26 cellular contexts compared by ENCODE assay signal in genomic region chrX:77448170-77448569, GRCh38. TPM values are rescaled to one million over a fixed set of nuclear protein-coding genes. Genes with fewer than 3 reads are reported as not detected.
DNase-seq lines count a peak whose midpoint lies in the region; ATAC-seq and TF ChIP-seq lines count a peak whose summit lies in the region.
"Had no signal": no experiment of that assay in that cellular context is flagged by ENCODE, and none has a peak within 500 bp of the region (broad histone marks: within the 10 kb centered on the region; RNA-seq: fewer than 3 reads in every experiment).

No MANE protein-coding gene starts in this region.

- H3K27ac ChIP-seq in left ventricle myocardium inferior (replicated peaks) (no peak overlapping the region), coronary artery (peak overlapping the region in 1 of 2 donors; percentile 47), tibial artery (peak overlapping the region in 1 of 2 donors; percentile 39)
- H3K27ac ChIP-seq: A549, pancreas, SJSA1, upper lobe of right lung had no signal

- no peaks in the 10 kb centered on the region for H3K27me3 ChIP-seq in left ventricle myocardium inferior (ENCODE audit: low read depth)
- peaks cover 8% of the 10 kb centered on the region for H3K27me3 ChIP-seq in kidney epithelial cell (ENCODE audit: control insufficient read depth, insufficient read depth, low read length)
- no peaks in the 10 kb centered on the region for H3K27me3 ChIP-seq in tibial artery
- H3K27me3 ChIP-seq: SJSA1, upper lobe of right lung had no signal

- ATAC-seq in Right ventricle myocardium superior (ENCODE audit: poor library complexity) (no peak), HG03108 (IDR thresholded peaks at IDR 0.05; ENCODE audit: unreplicated experiment) (no peak)
- ATAC-seq: A549; effector memory CD8-positive, alpha-beta T cell; left lobe of liver had no signal

- H3K36me3 ChIP-seq in left ventricle myocardium inferior (no peaks in the 10 kb centered on the region), kidney epithelial cell (ENCODE audit: control insufficient read depth, insufficient read depth, low read length) (no peaks in the 10 kb centered on the region), tibial artery (no peaks in the 10 kb centered on the region)
- H3K36me3 ChIP-seq: pancreas, SJSA1, upper lobe of right lung had no signal

- TF ChIP-seq CTCF in left ventricle myocardium inferior (IDR thresholded peaks at IDR 0.05; ENCODE audit: borderline replicate concordance) = no peak
- TF ChIP-seq CTCF in coronary artery (IDR thresholded peaks at IDR 0.05) = no peak
- TF ChIP-seq CTCF in kidney epithelial cell (IDR thresholded peaks at IDR 0.05; ENCODE audit: insufficient read depth, low read length, poor library complexity, severe bottlenecking) = no peak
- TF ChIP-seq CTCF in tibial artery (IDR thresholded peaks at IDR 0.05) = no peak

- H3K4me3 ChIP-seq in left ventricle myocardium inferior (peak overlapping the region; percentile 61), coronary artery (peak overlapping the region; percentile 66), kidney epithelial cell (ENCODE audit: low read depth, low read length) (peak overlapping the region; percentile 5), tibial artery (peak overlapping the region; percentile 44 to 53)
- H3K4me3 ChIP-seq: A549, SJSA1 had no signal

- DNase-seq in left ventricle myocardium inferior = no peak
- DNase-seq in Right ventricle myocardium superior = no peak
- no peak for DNase-seq in coronary artery (ENCODE audit: low spot score)
- no peak for DNase-seq in kidney epithelial cell (ENCODE audit: low read depth)
- no peak for DNase-seq in tibial artery
- no peak for DNase-seq in iPS-NIHi11 (ENCODE audit: low spot score)
- no peak for DNase-seq in midbrain (lab: John Stamatoyannopoulos, UW)
- DNase-seq: activated CD8-positive, alpha-beta memory T cell treated with anti-CD3 and anti-CD28 coated beads, Interleukin-2, amount 10 ng/mL, durations not matched to agents 7 days and 5 days; amniotic stem cell; DND-41; effector memory CD8-positive, alpha-beta T cell; HCEC 1CT; Karpas-422; NCI-H1092; NCI-H2107; NCI-H69; stimulated activated CD4-positive, alpha-beta T cell treated with anti-CD3 and anti-CD28 coated beads, Interleukin-1b, Interleukin-23, amount 100 ng/mL, for 48 hours had no signal

- H3K9me3 ChIP-seq in left ventricle myocardium inferior (replicated peaks) (no peaks in the 10 kb centered on the region), tibial artery (no peaks in the 10 kb centered on the region)
- H3K9me3 ChIP-seq: A549, pancreas, SJSA1, upper lobe of right lung had no signal

- H3K4me1 ChIP-seq in left ventricle myocardium inferior (peaks cover 16% of the 10 kb centered on the region), tibial artery (no peaks in the 10 kb centered on the region)
- H3K4me1 ChIP-seq: A549, pancreas, upper lobe of right lung had no signal

- intact Hi-C loops in left ventricle myocardium inferior (cut with micrococcal nuclease) = no loop called here
- intact Hi-C loops in Right ventricle myocardium superior (cut with DNase I) = no loop called here
- intact Hi-C loops in tibial artery (cut with DNase I; ENCODE audit: low total_unique reads) = no loop called here

RNA-seq across cellular contexts. Expression of gene FGF16, which starts 1.0 kb away (rescaled TPM):
- total RNA-seq in left ventricle myocardium inferior (0.14 TPM), Right ventricle myocardium superior (not detected), kidney epithelial cell (not detected in 2 replicates)
- total RNA-seq: activated CD8-positive, alpha-beta memory T cell treated with anti-CD3 and anti-CD28 coated beads, Interleukin-2, amount 10 ng/mL, durations not matched to agents 7 days and 5 days; CD4-positive, alpha-beta T cell; cerebellum; left lobe of liver; pancreas; SJSA1; T-helper 2 cell treated with Interferon-gamma antibody and Interleukin-4, amounts not matched to agents 100 ng/mL and 5 ng/mL, for 36 hours; upper lobe of right lung had no signal

Comparison
In these comparisons a context has a peak if more than half of its experiments do, and no peak if none do; other contexts are left out.
1. H3K4me3 ChIP-seq: peak in every context shown above with its lines; median percentile 66 in coronary artery; 61 in left ventricle myocardium inferior; 48 in tibial artery; 5 in kidney epithelial cell.